Comparison of ENCODE assay signal across 39 cellular contexts in the genomic region with DNA sequence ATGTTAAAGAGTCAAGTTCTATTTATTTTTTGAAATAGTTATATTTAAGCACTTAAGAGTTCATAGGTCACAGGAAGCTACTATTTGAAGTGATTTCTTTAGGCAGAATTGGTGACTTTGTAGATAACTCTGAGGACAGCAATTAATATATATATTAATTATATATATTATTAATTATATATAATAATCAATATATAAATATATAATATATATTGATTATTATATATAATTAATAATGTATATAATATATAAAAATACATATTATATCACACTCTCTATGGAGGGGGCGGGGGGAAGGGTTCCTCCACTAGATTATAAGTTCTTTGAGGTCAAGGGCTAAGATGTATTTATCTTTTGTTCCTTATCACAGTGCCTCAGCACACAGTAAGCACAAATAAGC.
"Had no signal": no experiment of that assay in that cellular context is flagged by ENCODE, and none has a peak within 500 bp of the region (broad histone marks: within the 10 kb centered on the region; RNA-seq: fewer than 3 reads in every experiment).

No MANE protein-coding gene starts in this region.

- FAIRE-seq: astrocyte, bronchial epithelial cell, colon had no signal

- H3K4me3 ChIP-seq: adrenal gland, ascending aorta, body of pancreas, breast epithelium, cardiac muscle cell had no signal

- DNase-seq: activated effector memory CD4-positive, alpha-beta T cell treated with anti-CD3 and anti-CD28 coated beads, Interleukin-2, amount 50 U/mL, for 16 hours; activated effector memory CD4-positive, alpha-beta T cell treated with Interleukin-2 at 50 U/mL for 16 hours; activated gamma-delta T cell; activated gamma-delta T cell treated with Interleukin-2 at 50 U/mL for 16 hours; activated naive CD4-positive, alpha-beta T cell; activated naive CD4-positive, alpha-beta T cell treated with anti-CD3 and anti-CD28 coated beads for 36 hours; activated naive CD4-positive, alpha-beta T cell treated with anti-CD3 and anti-CD28 coated beads, Interleukin-2, amount 10 ng/mL, durations not matched to agents 7 days and 5 days; activated naive CD4-positive, alpha-beta T cell treated with anti-CD3 and anti-CD28 coated beads, Interleukin-2, amount 50 U/mL, for 16 hours; activated naive CD4-positive, alpha-beta T cell treated with Interleukin-2 at 50 U/mL for 16 hours; activated naive CD8-positive, alpha-beta T cell treated with anti-CD3 and anti-CD28 coated beads for 36 hours; activated naive CD8-positive, alpha-beta T cell treated with anti-CD3 and anti-CD28 coated beads, Interleukin-2, amount 10 ng/mL, durations not matched to agents 7 days and 5 days; activated naive CD8-positive, alpha-beta T cell treated with anti-CD3 and anti-CD28 coated beads, Interleukin-2, amount 50 U/mL, for 24 hours; activated T-cell treated with anti-CD3 and anti-CD28 coated beads, Interleukin-2, amount 50 U/mL, for 4 hours; activated T-cell treated with anti-CD3 and anti-CD28 coated beads, Interleukin-2, amount 50 U/mL, for 48 hours; activated T-cell treated with anti-CD3 and anti-CD28 coated beads, Interleukin-2, amount 50 U/mL, for 72 hours; adrenal gland; amniotic stem cell; amygdala; anterior cingulate cortex; aorta; body of pancreas; brain microvascular endothelial cell; caudate nucleus; central memory CD4-positive, alpha-beta T cell; cerebellar nuclear complex had no signal

- H3K36me3 Mint-ChIP-seq: activated naive CD4-positive, alpha-beta T cell treated with anti-CD3 and anti-CD28 coated beads, Interleukin-2, amount 10 ng/mL, durations not matched to agents 7 days and 5 days; activated naive CD4-positive, alpha-beta T cell treated with anti-CD3 and anti-CD28 coated beads, Interleukin-2, amount 50 U/mL, for 24 hours; activated naive CD8-positive, alpha-beta T cell; activated naive CD8-positive, alpha-beta T cell treated with anti-CD3 and anti-CD28 coated beads for 36 hours; activated naive CD8-positive, alpha-beta T cell treated with anti-CD3 and anti-CD28 coated beads, Interleukin-2, amount 10 ng/mL, durations not matched to agents 7 days and 5 days; brain had no signal

- H3K9me3 Mint-ChIP-seq: activated naive CD4-positive, alpha-beta T cell treated with anti-CD3 and anti-CD28 coated beads, Interleukin-2, amount 10 ng/mL, durations not matched to agents 7 days and 5 days; activated naive CD4-positive, alpha-beta T cell treated with anti-CD3 and anti-CD28 coated beads, Interleukin-2, amount 50 U/mL, for 24 hours; activated naive CD8-positive, alpha-beta T cell treated with anti-CD3 and anti-CD28 coated beads, Interleukin-2, amount 10 ng/mL, durations not matched to agents 7 days and 5 days; activated T-helper 2 cell treated with anti-CD3 and anti-CD28 coated beads, Interferon-gamma antibody, Interleukin-2, Interleukin-4, amounts not matched to agents 10 μg/mL and 5 μg/mL and 100 μg/mL, durations not matched to agents 14 hours and 24 hours and 36 hours; brain had no signal

- H3K27me3 Mint-ChIP-seq: activated naive CD4-positive, alpha-beta T cell treated with anti-CD3 and anti-CD28 coated beads, Interleukin-2, amount 10 ng/mL, durations not matched to agents 7 days and 5 days; activated naive CD4-positive, alpha-beta T cell treated with anti-CD3 and anti-CD28 coated beads, Interleukin-2, amount 50 U/mL, for 24 hours; activated naive CD8-positive, alpha-beta T cell; activated naive CD8-positive, alpha-beta T cell treated with anti-CD3 and anti-CD28 coated beads for 36 hours; activated naive CD8-positive, alpha-beta T cell treated with anti-CD3 and anti-CD28 coated beads, Interleukin-2, amount 10 ng/mL, durations not matched to agents 7 days and 5 days; activated naive CD8-positive, alpha-beta T cell treated with anti-CD3 and anti-CD28 coated beads, Interleukin-2, amount 50 U/mL, for 24 hours; activated T-helper 17 cell treated with anti-CD3 and anti-CD28 coated beads, Interleukin-2, amount 50 U/mL, for 72 hours; brain; central memory CD8-positive, alpha-beta T cell had no signal

- H3K27ac ChIP-seq: adrenal gland, ascending aorta, body of pancreas, brain microvascular endothelial cell, breast epithelium, cardiac muscle cell had no signal

- H3K9me3 ChIP-seq: adrenal gland, ascending aorta, body of pancreas, breast epithelium had no signal

- H3K4me1 ChIP-seq: adrenal gland, ascending aorta, breast epithelium had no signal

- H3K36me3 ChIP-seq: adrenal gland, ascending aorta, brain microvascular endothelial cell, breast epithelium, cardiac muscle cell had no signal

- H3K4me3 Mint-ChIP-seq: activated naive CD4-positive, alpha-beta T cell treated with anti-CD3 and anti-CD28 coated beads for 36 hours; activated naive CD4-positive, alpha-beta T cell treated with anti-CD3 and anti-CD28 coated beads, Interleukin-2, amount 10 ng/mL, durations not matched to agents 7 days and 5 days; activated naive CD4-positive, alpha-beta T cell treated with anti-CD3 and anti-CD28 coated beads, Interleukin-2, amount 50 U/mL, for 24 hours; activated naive CD8-positive, alpha-beta T cell; activated naive CD8-positive, alpha-beta T cell treated with anti-CD3 and anti-CD28 coated beads for 36 hours; activated naive CD8-positive, alpha-beta T cell treated with anti-CD3 and anti-CD28 coated beads, Interleukin-2, amount 10 ng/mL, durations not matched to agents 7 days and 5 days; activated naive CD8-positive, alpha-beta T cell treated with anti-CD3 and anti-CD28 coated beads, Interleukin-2, amount 50 U/mL, for 24 hours; activated T-cell treated with anti-CD3 and anti-CD28 coated beads, Interleukin-2, amount 50 U/mL, for 4 hours; activated T-cell treated with anti-CD3 and anti-CD28 coated beads, Interleukin-2, amount 50 U/mL, for 72 hours; activated T-helper 1 cell treated with anti-CD3 and anti-CD28 coated beads, Interleukin-12 subunit alpha, Interleukin-12 subunit beta, Interleukin-2, Interleukin-4 antibody, amounts not matched to agents 30 ng/mL and 10 ng/mL and 1 ng/mL, durations not matched to agents 14 hours and 24 hours and 36 hours; activated T-helper 17 cell treated with anti-CD3 and anti-CD28 coated beads, Interleukin-2, amount 50 U/mL, for 72 hours; brain; central memory CD8-positive, alpha-beta T cell had no signal

- H3K27ac Mint-ChIP-seq: activated naive CD4-positive, alpha-beta T cell treated with anti-CD3 and anti-CD28 coated beads for 36 hours; activated naive CD4-positive, alpha-beta T cell treated with anti-CD3 and anti-CD28 coated beads, Interleukin-2, amount 10 ng/mL, durations not matched to agents 7 days and 5 days; activated naive CD4-positive, alpha-beta T cell treated with anti-CD3 and anti-CD28 coated beads, Interleukin-2, amount 50 U/mL, for 24 hours; activated naive CD4-positive, alpha-beta T cell treated with anti-CD3 and anti-CD28 coated beads, Interleukin-2, amount 50 U/mL, for 72 hours; activated naive CD8-positive, alpha-beta T cell; activated naive CD8-positive, alpha-beta T cell treated with anti-CD3 and anti-CD28 coated beads for 36 hours; activated naive CD8-positive, alpha-beta T cell treated with anti-CD3 and anti-CD28 coated beads, Interleukin-2, amount 10 ng/mL, durations not matched to agents 7 days and 5 days; activated naive CD8-positive, alpha-beta T cell treated with anti-CD3 and anti-CD28 coated beads, Interleukin-2, amount 50 U/mL, for 24 hours; activated T-cell treated with anti-CD3 and anti-CD28 coated beads, Interleukin-2, amount 50 U/mL, for 72 hours; activated T-helper 1 cell treated with anti-CD3 and anti-CD28 coated beads, Interleukin-12 subunit alpha, Interleukin-12 subunit beta, Interleukin-2, Interleukin-4 antibody, amounts not matched to agents 30 ng/mL and 10 ng/mL and 1 ng/mL, durations not matched to agents 14 hours and 24 hours and 36 hours; activated T-helper 17 cell treated with anti-CD3 and anti-CD28 coated beads, Interleukin-2, amount 50 U/mL, for 72 hours; activated T-helper 2 cell treated with anti-CD3 and anti-CD28 coated beads, Interferon-gamma antibody, Interleukin-2, Interleukin-4, amounts not matched to agents 10 μg/mL and 5 μg/mL and 100 μg/mL, durations not matched to agents 14 hours and 24 hours and 36 hours; brain had no signal

- ATAC-seq: activated naive CD4-positive, alpha-beta T cell treated with anti-CD3 and anti-CD28 coated beads, Interleukin-2, amount 50 U/mL, for 72 hours; activated naive CD8-positive, alpha-beta T cell treated with anti-CD3 and anti-CD28 coated beads, Interleukin-2, amount 50 U/mL, for 24 hours; activated T-cell treated with anti-CD3 and anti-CD28 coated beads, Interleukin-2, amount 50 U/mL, for 4 hours; activated T-cell treated with anti-CD3 and anti-CD28 coated beads, Interleukin-2, amount 50 U/mL, for 72 hours; activated T-helper 17 cell treated with anti-CD3 and anti-CD28 coated beads, Interleukin-2, amount 50 U/mL, for 72 hours; body of pancreas had no signal

- H3K4me1 Mint-ChIP-seq: activated naive CD4-positive, alpha-beta T cell treated with anti-CD3 and anti-CD28 coated beads, Interleukin-2, amount 10 ng/mL, durations not matched to agents 7 days and 5 days; activated naive CD4-positive, alpha-beta T cell treated with anti-CD3 and anti-CD28 coated beads, Interleukin-2, amount 50 U/mL, for 24 hours; activated naive CD8-positive, alpha-beta T cell treated with anti-CD3 and anti-CD28 coated beads for 36 hours; activated naive CD8-positive, alpha-beta T cell treated with anti-CD3 and anti-CD28 coated beads, Interleukin-2, amount 10 ng/mL, durations not matched to agents 7 days and 5 days; activated naive CD8-positive, alpha-beta T cell treated with anti-CD3 and anti-CD28 coated beads, Interleukin-2, amount 50 U/mL, for 24 hours; activated T-helper 17 cell treated with anti-CD3 and anti-CD28 coated beads, Interleukin-2, amount 50 U/mL, for 72 hours; brain; central memory CD8-positive, alpha-beta T cell had no signal
